25 cellular contexts compared by ENCODE assay signal in the genomic region with DNA sequence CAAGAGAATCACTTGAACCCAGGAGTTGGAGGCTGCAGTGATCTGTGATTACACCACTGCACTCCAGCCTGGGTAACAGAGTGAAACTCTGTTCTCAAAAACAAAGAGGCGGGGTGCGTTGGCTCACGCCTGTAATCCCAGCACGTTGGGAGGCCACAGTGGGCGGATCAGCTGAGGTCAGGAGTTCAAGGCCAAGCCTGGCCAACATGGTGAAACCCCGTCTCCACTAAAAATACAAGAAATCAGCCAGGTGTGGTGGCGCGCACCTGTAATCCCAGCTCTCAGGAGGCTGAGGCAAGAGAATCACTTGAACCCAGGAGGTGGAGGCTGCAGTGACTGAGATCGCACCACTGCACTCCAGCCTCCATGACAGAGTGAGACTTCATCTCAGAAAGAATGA.
"Had no signal": no experiment of that assay in that cellular context is flagged by ENCODE, and none has a peak within 500 bp of the region (broad histone marks: within the 10 kb centered on the region; RNA-seq: fewer than 3 reads in every experiment).

No MANE protein-coding gene starts in this region.

- H3K36me3 ChIP-seq: ovary, uterus had no signal

- H3K27ac ChIP-seq: coronary artery, esophagus squamous epithelium, ovary, psoas muscle, thoracic aorta, tibial nerve, upper lobe of right lung, uterus had no signal

- H3K9me3 ChIP-seq: esophagus squamous epithelium, ovary, psoas muscle, thoracic aorta, tibial nerve, upper lobe of right lung, uterus had no signal

- H3K4me1 Mint-ChIP-seq: naive thymus-derived CD4-positive, alpha-beta T cell; nephron had no signal

- H3K9me3 Mint-ChIP-seq: effector memory CD8-positive, alpha-beta T cell; naive thymus-derived CD4-positive, alpha-beta T cell; nephron had no signal

- H3K27ac Mint-ChIP-seq: nephron had no signal

- H3K4me1 ChIP-seq: psoas muscle, tibial nerve, upper lobe of right lung, uterus had no signal

- DNase-seq: effector memory CD8-positive, alpha-beta T cell; erythroblast; esophagus squamous epithelium; foreskin melanocyte; kidney; mesenchymal stem cell; midbrain; naive thymus-derived CD4-positive, alpha-beta T cell; nucleus accumbens; ovary; posterior cingulate gyrus; psoas muscle; right cardiac atrium; small intestine; stimulated activated CD4-positive, alpha-beta T cell treated with anti-CD3 and anti-CD28 coated beads, Interleukin-15, amount 100 ng/mL, for 24 hours; stimulated activated CD4-positive, alpha-beta T cell treated with anti-CD3 and anti-CD28 coated beads, Interleukin-2, amount 100 ng/mL, for 48 hours; stimulated activated naive CD4-positive, alpha-beta T cell treated with Interleukin-2 at 50 U/mL for 16 hours; upper lobe of right lung; uterus had no signal

- H3K4me3 ChIP-seq: coronary artery, esophagus squamous epithelium, ovary, psoas muscle, thoracic aorta, tibial nerve, upper lobe of right lung, uterus had no signal

- H3K27me3 Mint-ChIP-seq: effector memory CD8-positive, alpha-beta T cell; naive thymus-derived CD4-positive, alpha-beta T cell had no signal

- ATAC-seq: effector memory CD8-positive, alpha-beta T cell; left lobe of liver; naive thymus-derived CD4-positive, alpha-beta T cell; psoas muscle; right cardiac atrium; upper lobe of right lung had no signal

- FAIRE-seq: endometrium, kidney, small intestine had no signal

- H3K4me3 Mint-ChIP-seq: effector memory CD8-positive, alpha-beta T cell; naive thymus-derived CD4-positive, alpha-beta T cell; nephron had no signal

- H3K27me3 ChIP-seq: esophagus squamous epithelium, ovary, tibial nerve, upper lobe of right lung, uterus had no signal
